In the genomic region with DNA sequence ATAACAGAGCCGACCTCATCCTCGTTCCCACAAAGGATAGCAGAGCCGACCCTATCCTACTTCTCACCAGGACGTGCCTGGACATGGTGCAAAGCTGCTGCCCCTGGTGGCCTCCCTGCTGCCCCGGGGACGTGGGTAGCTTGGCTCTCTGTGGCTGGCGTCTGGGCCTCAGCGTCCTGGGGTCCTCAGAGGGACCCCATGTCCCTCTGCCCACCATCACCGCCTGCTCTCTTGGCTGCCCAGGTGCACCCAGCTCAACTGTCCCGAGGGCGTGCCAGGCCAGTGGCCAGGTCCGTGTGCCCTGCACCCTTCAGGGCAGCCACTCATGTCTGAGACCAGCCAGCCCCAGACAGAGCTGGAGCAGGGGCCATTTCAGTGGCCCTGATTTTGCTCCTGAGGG, we compare ENCODE assay signal across 14 cellular contexts. TPM values are rescaled to one million over a fixed set of nuclear protein-coding genes. Genes with fewer than 3 reads are reported as not detected.
A peak's percentile ranks its signal among the peaks of the same experiment; 100 is the strongest.
DNase-seq lines count a peak whose midpoint lies in the region; ATAC-seq, FAIRE-seq and TF ChIP-seq lines count a peak whose summit lies in the region.
"Had no signal": no experiment of that assay in that cellular context is flagged by ENCODE, and none has a peak within 500 bp of the region (broad histone marks: within the 10 kb centered on the region; RNA-seq: fewer than 3 reads in every experiment).

No MANE protein-coding gene starts in this region.

- H3K56ac ChIP-seq in IMR-90 (ENCODE audit: extremely low read depth, insufficient read depth, low read length), result no peak overlapping the region

- H2BK15ac ChIP-seq in IMR-90 (ENCODE audit: low read depth, low read length), result no peak overlapping the region

- peaks cover 7% of the 10 kb centered on the region for H3K4me1 Mint-ChIP-seq in glutamatergic neuron (ENCODE audit: low read depth, unreplicated experiment)

- POLR2A ChIA-PET in IMR-90 (lab: Charles Lee; ENCODE audit: unreplicated experiment), result no interaction called here

- TF ChIP-seq CTCF in IMR-90 (conservative IDR thresholded peaks at IDR 0.05; ENCODE audit: low read depth, low read length) (no peak), glutamatergic neuron (IDR thresholded peaks at IDR 0.05; ENCODE audit: partially characterized antibody, unreplicated experiment) (no peak), psoas muscle (IDR thresholded peaks at IDR 0.05) (no peak)

- no peaks in the 10 kb centered on the region for H3K9me1 ChIP-seq in IMR-90 (ENCODE audit: insufficient read depth, low read length)

- H3K27ac ChIP-seq in IMR-90 (ENCODE audit: insufficient read depth, low read length) (no peak overlapping the region), psoas muscle (no peak overlapping the region)

- H3K14ac ChIP-seq in IMR-90 (replicated peaks; ENCODE audit: low read depth, low read length), result no peak overlapping the region

- no peaks in the 10 kb centered on the region for H3K36me3 Mint-ChIP-seq in glutamatergic neuron (ENCODE audit: unreplicated experiment)

- H3K4me3 ChIP-seq in IMR-90 (ENCODE audit: insufficient read depth, low read depth, low read length) (no peak overlapping the region), psoas muscle (no peak overlapping the region)

- no TSS peak for BruUV-seq in IMR-90 (replicated peaks; lab: Mats Ljungman, UMichigan)

- in situ Hi-C loops in IMR-90 (cut with MboI; ENCODE audit: low sequenced_read_pairs), result no loop called here

- no peak overlapping the region for H3K23ac ChIP-seq in IMR-90 (ENCODE audit: low read depth, low read length)

- dilution Hi-C loops in IMR-90 (cut with HindIII; ENCODE audit: low sequenced_read_pairs, unreplicated experiment), result no loop called here

- H3K4me1 ChIP-seq in IMR-90 (ENCODE audit: control insufficient read depth, insufficient read depth, low read length) (no peaks in the 10 kb centered on the region), psoas muscle (no peaks in the 10 kb centered on the region)

- WGBS in IMR-90 (ENCODE audit: extremely low coverage in 2 of 2, insufficient read length in 1 of 2), 2 experiments, result 78% methylated on average over 4 of the region's 12 CpGs; no CpG with 5 or more reads in 1 of the 2 experiments
- WGBS in psoas muscle, 3 donors, result 65 to 80% (median 79%) methylated on average over 11 to 12 of the region's 12 CpGs

- H4K20me1 ChIP-seq in IMR-90 (ENCODE audit: insufficient read depth, low read length), result no peaks in the 10 kb centered on the region

- H3K9me3 ChIP-seq in IMR-90 (ENCODE audit: control insufficient read depth, insufficient read depth, low read length) (no peaks in the 10 kb centered on the region), psoas muscle (no peaks in the 10 kb centered on the region)

- peak overlapping the region; percentile 11 for H2AFZ ChIP-seq in IMR-90 (replicated peaks; ENCODE audit: low read length, poor library complexity)

- CTCF ChIA-PET in IMR-90 (lab: Yijun Ruan, JAX), result no interaction called here

- no peak for TF ChIP-seq RAD21 in IMR-90 (IDR thresholded peaks at IDR 0.05; ENCODE audit: low read length)

- H2BK5ac ChIP-seq in IMR-90 (ENCODE audit: low read depth, low read length, poor library complexity, severe bottlenecking), result no peak overlapping the region

- no peak overlapping the region for H4K8ac ChIP-seq in IMR-90 (ENCODE audit: low read depth in 2 of 2, low read length in 2 of 2)

- no peak overlapping the region for H2BK20ac ChIP-seq in IMR-90 (ENCODE audit: low read depth, low read length)

- intact Hi-C loops in left ventricle myocardium superior (cut with micrococcal nuclease) (no loop called here), left cardiac atrium (cut with DNase I) (no loop called here), IMR-90 (cut with micrococcal nuclease) (no loop called here), psoas muscle (cut with DNase I) (no loop called here)

- no peak overlapping the region for H4K5ac ChIP-seq in IMR-90 (ENCODE audit: low read depth, low read length)

- DNase-seq in left ventricle myocardium superior, result peak; percentile 21
- no peak for DNase-seq in left cardiac atrium
- no peak for DNase-seq in IMR-90
- DNase-seq in glutamatergic neuron, result peak; percentile 8
- peak; percentile 5 to 39 for DNase-seq in psoas muscle
- DNase-seq in NCI-H1417 (lab: John Stamatoyannopoulos, UW), result no peak
- no peak for DNase-seq in stimulated activated CD4-positive, alpha-beta T cell treated with anti-CD3 and anti-CD28 coated beads, Interleukin-15, amount 100 ng/mL, for 24 hours
- no peak for DNase-seq in RCC 7860 (ENCODE audit: low spot score)
- DNase-seq: ACHN, C1 segment of cervical spinal cord, Calu3, DMS 273 treated with DMSO at 0.1 percent for 48 hours, H7 had no signal

- H3K4me2 ChIP-seq in IMR-90 (ENCODE audit: low read depth, low read length), result no peak overlapping the region

- H3K27me3 ChIP-seq in IMR-90 (ENCODE audit: control insufficient read depth, insufficient read depth, low read length), result peaks cover 33% of the 10 kb centered on the region; the same call in 1 of the 2 replicates
- H3K27me3 ChIP-seq in psoas muscle (ENCODE audit: insufficient read depth in 3 of 3, low read length in 2 of 3), result peaks cover 0 to 24% (median 4%) of the 10 kb centered on the region in 3 donors

- no peak overlapping the region for H3K27ac Mint-ChIP-seq in glutamatergic neuron (ENCODE audit: unreplicated experiment)
- H3K27ac Mint-ChIP-seq: CD4-positive, alpha-beta T cell had no signal

- ATAC-seq in left ventricle myocardium superior (no peak), left cardiac atrium (no peak), IMR-90 (ENCODE audit: low read depth) (no peak), psoas muscle (no peak)

- H2AK9ac ChIP-seq in IMR-90 (replicated peaks; ENCODE audit: low read depth, low read length, poor library complexity), result no peak overlapping the region

- no peak overlapping the region for H3K4ac ChIP-seq in IMR-90 (ENCODE audit: low read depth, low read length)

- no peak overlapping the region for H2BK120ac ChIP-seq in IMR-90 (ENCODE audit: low read depth, low read length)

- no peaks in the 10 kb centered on the region for H3K79me1 ChIP-seq in IMR-90 (ENCODE audit: low read depth in 1 of 2, low read length in 2 of 2)

- peaks cover 4% of the 10 kb centered on the region for H3K9me3 Mint-ChIP-seq in glutamatergic neuron (ENCODE audit: unreplicated experiment)
- H3K9me3 Mint-ChIP-seq: CD4-positive, alpha-beta T cell had no signal

- no peak overlapping the region for H4K91ac ChIP-seq in IMR-90 (ENCODE audit: insufficient read depth, low read depth, low read length)

- no peak overlapping the region for H3K9ac ChIP-seq in IMR-90 (ENCODE audit: low read depth, low read length)

- H3K4me3 Mint-ChIP-seq in glutamatergic neuron (ENCODE audit: unreplicated experiment), result no peak overlapping the region
- H3K4me3 Mint-ChIP-seq: CD4-positive, alpha-beta T cell had no signal

- H3K36me3 ChIP-seq in IMR-90 (ENCODE audit: control insufficient read depth, insufficient read depth, low read length) (no peaks in the 10 kb centered on the region), psoas muscle (ENCODE audit: insufficient read depth in 1 of 2, low read depth in 1 of 2) (no peaks in the 10 kb centered on the region)

- no peak overlapping the region for H3K18ac ChIP-seq in IMR-90 (ENCODE audit: low read depth, low read length)

- H3K27me3 Mint-ChIP-seq in glutamatergic neuron (ENCODE audit: unreplicated experiment), result peaks cover 5% of the 10 kb centered on the region

- FAIRE-seq in RCC 7860 (lab: Jason Lieb, UNC), result no peak

- no peak for TF ChIP-seq POLR2A in IMR-90 (IDR thresholded peaks at IDR 0.05; ENCODE audit: low read depth, low read length)

- no peak overlapping the region for H2AK5ac ChIP-seq in IMR-90 (ENCODE audit: low read depth, low read length)

TF ChIP-seq in IMR-90, 13 proteins besides CTCF, POLR2A, EP300 and RAD21:
- no peak for TF ChIP-seq RFX5 (IDR thresholded peaks at IDR 0.05; ENCODE audit: low read depth, low read length)
- TF ChIP-seq NFE2L2 (IDR thresholded peaks at IDR 0.05; ENCODE audit: low read depth, low read length), result no peak
- no peak for TF ChIP-seq RCOR1 (IDR thresholded peaks at IDR 0.05; ENCODE audit: insufficient replicate concordance, low read length)
- no peak for TF ChIP-seq CHD1 (IDR thresholded peaks at IDR 0.05; ENCODE audit: low read depth, low read length)
- no peak for TF ChIP-seq CEBPB (IDR thresholded peaks at IDR 0.05; ENCODE audit: low read depth, low read length)
- TF ChIP-seq, protein P1, sequence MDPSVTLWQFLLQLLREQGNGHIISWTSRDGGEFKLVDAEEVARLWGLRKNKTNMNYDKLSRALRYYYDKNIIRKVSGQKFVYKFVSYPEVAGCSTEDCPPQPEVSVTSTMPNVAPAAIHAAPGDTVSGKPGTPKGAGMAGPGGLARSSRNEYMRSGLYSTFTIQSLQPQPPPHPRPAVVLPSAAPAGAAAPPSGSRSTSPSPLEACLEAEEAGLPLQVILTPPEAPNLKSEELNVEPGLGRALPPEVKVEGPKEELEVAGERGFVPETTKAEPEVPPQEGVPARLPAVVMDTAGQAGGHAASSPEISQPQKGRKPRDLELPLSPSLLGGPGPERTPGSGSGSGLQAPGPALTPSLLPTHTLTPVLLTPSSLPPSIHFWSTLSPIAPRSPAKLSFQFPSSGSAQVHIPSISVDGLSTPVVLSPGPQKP (IDR thresholded peaks at IDR 0.05; ENCODE audit: borderline replicate concordance, low read depth, low read length), result no peak
- no peak for TF ChIP-seq FOS (IDR thresholded peaks at IDR 0.05; ENCODE audit: low read depth, low read length)
- no peak for TF ChIP-seq BHLHE40 (IDR thresholded peaks at IDR 0.05; ENCODE audit: low read depth, low read length)
- TF ChIP-seq, protein P2, sequence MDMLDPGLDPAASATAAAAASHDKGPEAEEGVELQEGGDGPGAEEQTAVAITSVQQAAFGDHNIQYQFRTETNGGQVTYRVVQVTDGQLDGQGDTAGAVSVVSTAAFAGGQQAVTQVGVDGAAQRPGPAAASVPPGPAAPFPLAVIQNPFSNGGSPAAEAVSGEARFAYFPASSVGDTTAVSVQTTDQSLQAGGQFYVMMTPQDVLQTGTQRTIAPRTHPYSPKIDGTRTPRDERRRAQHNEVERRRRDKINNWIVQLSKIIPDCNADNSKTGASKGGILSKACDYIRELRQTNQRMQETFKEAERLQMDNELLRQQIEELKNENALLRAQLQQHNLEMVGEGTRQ (IDR thresholded peaks at IDR 0.05; ENCODE audit: low read depth, low read length), result no peak
- TF ChIP-seq SMC3 (IDR thresholded peaks at IDR 0.05; ENCODE audit: low read depth, low read length), result no peak
- TF ChIP-seq MAFK (IDR thresholded peaks at IDR 0.05; ENCODE audit: low read depth, low read length), result no peak
- no peak for TF ChIP-seq MAZ (IDR thresholded peaks at IDR 0.05; ENCODE audit: borderline replicate concordance, low read depth, low read length)
TF ChIP-seq in IMR-90: peak in this region for 0.

RNA-seq across cellular contexts. Expression of a gene that starts 8.5 kb away (rescaled TPM):
- total RNA-seq in left ventricle myocardium superior (3.4 TPM), left cardiac atrium (10 to 100 TPM in 1 of 2 donors, 1 to 10 TPM in 1; 4.4 to 10.4 TPM), IMR-90 (2012; rRNA removed) (not detected in 2 replicates), glutamatergic neuron (ENCODE audit: unreplicated experiment) (41.7 TPM), psoas muscle (under 1 TPM in 3 of 4 donors, not detected in 1; 0.59 to 0.96 (median 0.83) TPM)
- polyA plus RNA-seq in IMR-90 (2012; rRNA removed) (not detected in 2 replicates), psoas muscle (under 1 TPM; 0.08 to 0.68 (median 0.35) TPM)
- not detected in 2 replicates for polyA plus RNA-seq in IMR-90 (2012; cell fraction: cytosol; rRNA removed)
- not detected in 2 replicates for polyA plus RNA-seq in IMR-90 (2012; cell fraction: nucleus; rRNA removed; ENCODE audit: low replicate concordance)

Comparison
In these comparisons a context has a peak if more than half of its experiments do, and no peak if none do; other contexts are left out.
1. DNase-seq: peak in left ventricle myocardium superior (single experiment), glutamatergic neuron (single experiment) and psoas muscle (2 of 2); none in left cardiac atrium (single experiment), IMR-90 (single experiment), NCI-H1417 (0 of 3), stimulated activated CD4-positive, alpha-beta T cell treated with anti-CD3 and anti-CD28 coated beads, Interleukin-15, amount 100 ng/mL, for 24 hours (single experiment) and RCC 7860 (single experiment).